In genomic region chr5:95857185-95857945, GRCh38 we compare ENCODE assay signal across 1 cellular context.
A peak's percentile ranks its signal among the peaks of the same experiment; 100 is the strongest.
TF ChIP-seq lines count a peak whose summit lies in the region.

No MANE protein-coding gene starts in this region.

TF ChIP-seq in WTC11, 78 proteins besides CTCF, POLR2A, EP300 and RAD21 (continued from another document):
- TF ChIP-seq PREB (CRISPR knock-in tag; IDR thresholded peaks at IDR 0.05; ENCODE audit: borderline replicate concordance) = 0 out of 2 replicates have a peak, but pooled peaks have one; percentile 62
